14 cellular contexts compared by ENCODE assay signal in genomic region chr7:30751257-30751650, GRCh38. TPM values are rescaled to one million over a fixed set of nuclear protein-coding genes. Genes with fewer than 3 reads are reported as not detected.
A peak's percentile ranks its signal among the peaks of the same experiment; 100 is the strongest.
DNase-seq lines count a peak whose midpoint lies in the region; ATAC-seq, FAIRE-seq and TF ChIP-seq lines count a peak whose summit lies in the region.
"Had no signal": no experiment of that assay in that cellular context is flagged by ENCODE, and none has a peak within 500 bp of the region (broad histone marks: within the 10 kb centered on the region; RNA-seq: fewer than 3 reads in every experiment).

No MANE protein-coding gene starts in this region.

- peaks cover 11% of the 10 kb centered on the region for H3K9me3 Mint-ChIP-seq in neural progenitor cell
- H3K9me3 Mint-ChIP-seq: activated T-cell treated with anti-CD3 and anti-CD28 coated beads, Interleukin-2, amount 50 U/mL, for 24 hours had no signal

- H3K27me3 Mint-ChIP-seq in neural progenitor cell (ENCODE audit: insufficient read depth, low read depth), result peaks cover 10% of the 10 kb centered on the region
- H3K27me3 Mint-ChIP-seq: activated T-cell treated with anti-CD3 and anti-CD28 coated beads, Interleukin-2, amount 50 U/mL, for 24 hours; T-helper 17 cell had no signal

- peak in 1 of 2 donors; percentile 3 for ATAC-seq in upper lobe of left lung (ENCODE audit: low FRiP score in 2 of 2)
- ATAC-seq: T-helper 17 cell had no signal

- H4K20me1 ChIP-seq in neural progenitor cell (ENCODE audit: low read depth), result no peaks in the 10 kb centered on the region

- no peak for TF ChIP-seq EP300 in upper lobe of left lung (IDR thresholded peaks at IDR 0.05)

- TF ChIP-seq POLR2A in upper lobe of left lung (IDR thresholded peaks at IDR 0.05), result no peak

- WGBS in upper lobe of left lung, 2 donors, result 58 to 67% methylated on average over 6 of the region's 6 CpGs

- intact Hi-C loops in ascending aorta (cut with DNase I), result loop anchor here (5.0 kb wide), 1 partner anchor 161 kb away; the partner anchor contains the start of gene AQP1
- intact Hi-C loops in posterior vena cava (cut with DNase I), result loop anchor here in 1 of 2 donors (5.0 kb wide), 1 partner anchor 51 kb away; no protein-coding TSS in a partner anchor
- intact Hi-C loops in kidney (cut with DNase I), result no loop called here

- peak overlapping the region; percentile 81 to 91 for H3K27ac ChIP-seq in ascending aorta
- H3K27ac ChIP-seq in upper lobe of left lung, result peak overlapping the region; percentile 77 to 88 (median 84)
- H3K27ac ChIP-seq in neural progenitor cell, result no peak overlapping the region
- H3K27ac ChIP-seq in kidney (ENCODE audit: low read depth in 2 of 2, low read length in 2 of 2), result peak overlapping the region in 1 of 2 donors; percentile 71

- H3K36me3 Mint-ChIP-seq in neural progenitor cell, result no peaks in the 10 kb centered on the region

- H3K9me3 ChIP-seq in ascending aorta (no peaks in the 10 kb centered on the region), upper lobe of left lung (no peaks in the 10 kb centered on the region), neural progenitor cell (ENCODE audit: low read depth) (no peaks in the 10 kb centered on the region), kidney (ENCODE audit: control insufficient read depth in 1 of 2, low read length in 2 of 2) (no peaks in the 10 kb centered on the region)

- H2AFZ ChIP-seq in neural progenitor cell (replicated peaks), result no peak overlapping the region

- H3K79me2 ChIP-seq in neural progenitor cell (ENCODE audit: low read depth), result no peaks in the 10 kb centered on the region

- no peak for FAIRE-seq in kidney (lab: Jason Lieb, UNC)
- FAIRE-seq: RCC 7860 had no signal

- H3K4me2 ChIP-seq in neural progenitor cell, result no peak overlapping the region

- TF ChIP-seq CTCF in ascending aorta (IDR thresholded peaks at IDR 0.05) (no peak), fibroblast of the aortic adventitia (IDR thresholded peaks at IDR 0.05; ENCODE audit: insufficient read depth, low read length) (no peak), upper lobe of left lung (IDR thresholded peaks at IDR 0.05) (no peak), neural progenitor cell (IDR thresholded peaks at IDR 0.05) (no peak), kidney (IDR thresholded peaks at IDR 0.05; ENCODE audit: borderline replicate concordance, extremely low read depth, insufficient read depth) (no peak)

- no peak for DNase-seq in ascending aorta (ENCODE audit: low spot score in 2 of 2)
- no peak for DNase-seq in fibroblast of the aortic adventitia (ENCODE audit: low read depth)
- peak; percentile 75 for DNase-seq in posterior vena cava (ENCODE audit: low spot score)
- no peak for DNase-seq in upper lobe of left lung
- DNase-seq in activated CD4-positive, alpha-beta T cell treated with anti-CD3 and anti-CD28 coated beads, Interleukin-2, amount 50 U/mL, for 4 hours, result no peak
- no peak for DNase-seq in neural progenitor cell (ENCODE audit: low spot score)
- DNase-seq in kidney, result no peak
- DNase-seq: activated CD4-positive, alpha-beta T cell treated with anti-CD3 and anti-CD28 coated beads for 4 hours; activated T-cell treated with anti-CD3 and anti-CD28 coated beads, Interleukin-2, amount 50 U/mL, for 24 hours; KBM-7; NCI-H526; T-helper 17 cell had no signal

- H3K4me1 ChIP-seq in ascending aorta (peaks cover 3 to 48% of the 10 kb centered on the region in 2 donors), upper lobe of left lung (peaks cover 11 to 31% (median 22%) of the 10 kb centered on the region in 4 donors), neural progenitor cell (no peaks in the 10 kb centered on the region), kidney (ENCODE audit: control insufficient read depth in 1 of 2, insufficient read depth in 1 of 2, low read depth in 1 of 2, low read length in 2 of 2) (peaks cover 16 to 19% of the 10 kb centered on the region in 2 donors)

- H3K4me3 Mint-ChIP-seq in neural progenitor cell, result no peak overlapping the region
- H3K4me3 Mint-ChIP-seq: activated T-cell treated with anti-CD3 and anti-CD28 coated beads, Interleukin-2, amount 50 U/mL, for 24 hours; endodermal cell; T-helper 17 cell had no signal

- peaks cover 4% of the 10 kb centered on the region for H3K4me1 Mint-ChIP-seq in neural progenitor cell
- H3K4me1 Mint-ChIP-seq: T-helper 17 cell had no signal

- no peaks in the 10 kb centered on the region for H3F3A ChIP-seq in neural progenitor cell (ENCODE audit: low read depth)

- no peaks in the 10 kb centered on the region for H3K36me3 ChIP-seq in ascending aorta
- peaks cover 0 to 15% (median 0%) of the 10 kb centered on the region in 4 donors for H3K36me3 ChIP-seq in upper lobe of left lung
- H3K36me3 ChIP-seq in neural progenitor cell, result no peaks in the 10 kb centered on the region
- no peaks in the 10 kb centered on the region for H3K36me3 ChIP-seq in kidney (ENCODE audit: control insufficient read depth in 1 of 2, insufficient read depth in 2 of 2, low read length in 2 of 2)

- H3K4me3 ChIP-seq in ascending aorta, result peak overlapping the region in 1 of 2 donors; percentile 71
- peak overlapping the region; percentile 13 for H3K4me3 ChIP-seq in fibroblast of the aortic adventitia (ENCODE audit: low read depth, low read length)
- H3K4me3 ChIP-seq in upper lobe of left lung, result peak overlapping the region in 3 of 4 donors; percentile 45 to 57 (median 55)
- H3K4me3 ChIP-seq in neural progenitor cell, result no peak overlapping the region
- H3K4me3 ChIP-seq in kidney (ENCODE audit: low read length in 2 of 2), result peak overlapping the region in 1 of 2 donors; percentile 61

- H3K27ac Mint-ChIP-seq in neural progenitor cell, result no peak overlapping the region
- H3K27ac Mint-ChIP-seq: activated T-cell treated with anti-CD3 and anti-CD28 coated beads, Interleukin-2, amount 50 U/mL, for 24 hours; endodermal cell; T-helper 17 cell had no signal

- H3K9ac ChIP-seq in neural progenitor cell, result no peak overlapping the region
- no peak overlapping the region for H3K9ac ChIP-seq in kidney (ENCODE audit: low read length in 2 of 2)

- H3K27me3 ChIP-seq in ascending aorta (no peaks in the 10 kb centered on the region), upper lobe of left lung (no peaks in the 10 kb centered on the region), neural progenitor cell (no peaks in the 10 kb centered on the region)

RNA-seq across cellular contexts. Expression of gene INMT, which starts 0.7 kb away (rescaled TPM):
- total RNA-seq in ascending aorta (51.8 TPM), fibroblast of the aortic adventitia (ENCODE audit: low replicate concordance) (2.5 and 219 TPM in 2 replicates), posterior vena cava (100 to 1,000 TPM in 1 of 2 donors, 10 to 100 TPM in 1; 83.8 to 150 TPM), upper lobe of left lung (100 to 1,000 TPM in 5 of 6 donors, 10 to 100 TPM in 1; 70.5 to 447 (median 322) TPM), neural progenitor cell (ENCODE audit: low replicate concordance) (5.0 and 7.8 TPM in 2 replicates), kidney (44.8 TPM)
- polyA plus RNA-seq in kidney (ENCODE audit: insufficient read depth, low read depth, low replicate concordance), result 34.5 TPM

RNA-seq across cellular contexts. Expression of gene MINDY4, which starts 20.0 kb away (rescaled TPM):
- total RNA-seq in ascending aorta (6.0 TPM), fibroblast of the aortic adventitia (ENCODE audit: low replicate concordance) (7.3 and 13.2 TPM in 2 replicates), posterior vena cava (10 to 100 TPM; 13.9 to 18.4 TPM), upper lobe of left lung (10 to 100 TPM in 5 of 6 donors, 1 to 10 TPM in 1; 7.7 to 43.0 (median 19.4) TPM), neural progenitor cell (ENCODE audit: low replicate concordance) (5.2 and 5.9 TPM in 2 replicates), kidney (15.3 TPM)
- 5.3 TPM for polyA plus RNA-seq in kidney (ENCODE audit: insufficient read depth, low read depth, low replicate concordance)
